In genomic region chr14:68292467-68293334, GRCh38 we compare ENCODE assay signal across 1 cellular context.
TF ChIP-seq lines count a peak whose summit lies in the region.

No MANE protein-coding gene starts in this region.

TF ChIP-seq in HepG2, 621 proteins besides CTCF, POLR2A, EP300 and RAD21 (continued from another document):
- no peak for TF ChIP-seq HMGXB4 (CRISPR knock-in tag; IDR thresholded peaks at IDR 0.05; ENCODE audit: borderline replicate concordance in 1 of 2, low read depth in 1 of 2)
- TF ChIP-seq ZNF652 (CRISPR knock-in tag; IDR thresholded peaks at IDR 0.05; ENCODE audit: borderline replicate concordance, low read depth) = no peak
